In genomic region chr7:158704524-158705233, GRCh38 we compare ENCODE assay signal across 1 cellular context.
A peak's percentile ranks its signal among the peaks of the same experiment; 100 is the strongest.
TF ChIP-seq lines count a peak whose summit lies in the region.

Gene NCAPG2 (minus strand): TSS chr7:158704804. CDS start chr7:158701899, 2,905 bp downstream.

TF ChIP-seq in HepG2, 621 proteins besides CTCF, POLR2A, EP300 and RAD21 (continued from another document and continues in another):
- TF ChIP-seq RFXAP (CRISPR knock-in tag; IDR thresholded peaks at IDR 0.05; ENCODE audit: borderline replicate concordance) (0 out of 2 replicates have a peak, but pooled peaks have one; percentile 56), PPARG (CRISPR knock-in tag; conservative IDR thresholded peaks at IDR 0.05) (peak; percentile 50; the same call in 1 of the 2 replicates), ZNF816 (CRISPR knock-in tag; IDR thresholded peaks at IDR 0.05; ENCODE audit: borderline replicate concordance) (0 out of 2 replicates have a peak, but pooled peaks have one; percentile 82), CHCHD3 (CRISPR knock-in tag; IDR thresholded peaks at IDR 0.05) (0 out of 2 replicates have a peak, but pooled peaks have one; percentile 8), ZNF776 (CRISPR knock-in tag; IDR thresholded peaks at IDR 0.05) (no peak), ZNF235 (CRISPR knock-in tag; IDR thresholded peaks at IDR 0.05; ENCODE audit: borderline replicate concordance) (peak; percentile 53; the same call in 1 of the 2 replicates), AGO2 (optimal IDR thresholded peaks at IDR 0.05; ENCODE audit: low read depth, low read length) (no peak), ZNF10 (CRISPR knock-in tag; IDR thresholded peaks at IDR 0.05; ENCODE audit: borderline replicate concordance, low read depth) (no peak), HDAC1 (CRISPR knock-in tag; IDR thresholded peaks at IDR 0.05) (peak; percentile 94), PAXIP1 (CRISPR knock-in tag; conservative IDR thresholded peaks at IDR 0.05) (0 out of 2 replicates have a peak, but pooled peaks have one; percentile 36), SKI (IDR thresholded peaks at IDR 0.05; ENCODE audit: partially characterized antibody) (peak; percentile 51), ZNF501 (CRISPR knock-in tag; IDR thresholded peaks at IDR 0.05) (peak; percentile 75), SMAD3 (CRISPR knock-in tag; IDR thresholded peaks at IDR 0.05) (no peak), EED (CRISPR knock-in tag; IDR thresholded peaks at IDR 0.05) (no peak), ZNF674 (CRISPR knock-in tag; IDR thresholded peaks at IDR 0.05; ENCODE audit: low read depth) (no peak), ZGPAT (CRISPR knock-in tag; IDR thresholded peaks at IDR 0.05) (peak; percentile 88), ELF1 (CRISPR knock-in tag; IDR thresholded peaks at IDR 0.05) (peak; percentile 73), ARID5B (CRISPR knock-in tag; IDR thresholded peaks at IDR 0.05) (peak; percentile 59), HMGA1 (CRISPR knock-in tag; conservative IDR thresholded peaks at IDR 0.05) (no peak), ZNF607 (CRISPR knock-in tag; IDR thresholded peaks at IDR 0.05; ENCODE audit: borderline replicate concordance) (peak; percentile 23; the same call in 1 of the 2 replicates), ZBTB20 (CRISPR knock-in tag; IDR thresholded peaks at IDR 0.05; ENCODE audit: borderline replicate concordance, low read depth) (peak; percentile 26; the same call in 1 of the 2 replicates), PHF21A (CRISPR knock-in tag; IDR thresholded peaks at IDR 0.05) (0 out of 2 replicates have a peak, but pooled peaks have one; percentile 44), CCAR2 (optimal IDR thresholded peaks at IDR 0.05; ENCODE audit: low read depth, low read length) (peak; percentile 27), ZFX (CRISPR knock-in tag; IDR thresholded peaks at IDR 0.05; ENCODE audit: low read depth) (peak; percentile 93), KLF13 (CRISPR knock-in tag; IDR thresholded peaks at IDR 0.05) (no peak), ZFP91 (CRISPR knock-in tag; IDR thresholded peaks at IDR 0.05; ENCODE audit: borderline replicate concordance) (peak; percentile 72), REL (CRISPR knock-in tag; conservative IDR thresholded peaks at IDR 0.05) (peak; percentile 73), ZHX1 (CRISPR knock-in tag; IDR thresholded peaks at IDR 0.05; ENCODE audit: low read depth) (peak; percentile 54; the same call in 1 of the 2 replicates), IRF9 (CRISPR knock-in tag; IDR thresholded peaks at IDR 0.05; ENCODE audit: borderline replicate concordance) (peak; percentile 87), ZSCAN31 (CRISPR knock-in tag; IDR thresholded peaks at IDR 0.05; ENCODE audit: low read depth) (no peak; the same call in 1 of the 2 replicates), ZFY (CRISPR knock-in tag; IDR thresholded peaks at IDR 0.05) (peak; percentile 87), ZNF747 (CRISPR knock-in tag; IDR thresholded peaks at IDR 0.05; ENCODE audit: borderline replicate concordance) (peak; percentile 74; the same call in 1 of the 2 replicates), NFE2 (CRISPR knock-in tag; IDR thresholded peaks at IDR 0.05) (no peak)
- TF ChIP-seq, protein P1, sequence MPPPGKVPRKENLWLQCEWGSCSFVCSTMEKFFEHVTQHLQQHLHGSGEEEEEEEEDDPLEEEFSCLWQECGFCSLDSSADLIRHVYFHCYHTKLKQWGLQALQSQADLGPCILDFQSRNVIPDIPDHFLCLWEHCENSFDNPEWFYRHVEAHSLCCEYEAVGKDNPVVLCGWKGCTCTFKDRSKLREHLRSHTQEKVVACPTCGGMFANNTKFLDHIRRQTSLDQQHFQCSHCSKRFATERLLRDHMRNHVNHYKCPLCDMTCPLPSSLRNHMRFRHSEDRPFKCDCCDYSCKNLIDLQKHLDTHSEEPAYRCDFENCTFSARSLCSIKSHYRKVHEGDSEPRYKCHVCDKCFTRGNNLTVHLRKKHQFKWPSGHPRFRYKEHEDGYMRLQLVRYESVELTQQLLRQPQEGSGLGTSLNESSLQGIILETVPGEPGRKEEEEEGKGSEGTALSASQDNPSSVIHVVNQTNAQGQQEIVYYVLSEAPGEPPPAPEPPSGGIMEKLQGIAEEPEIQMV (CRISPR knock-in tag; IDR thresholded peaks at IDR 0.05; ENCODE audit: low read depth), result peak; percentile 94
- TF ChIP-seq, protein P2, sequence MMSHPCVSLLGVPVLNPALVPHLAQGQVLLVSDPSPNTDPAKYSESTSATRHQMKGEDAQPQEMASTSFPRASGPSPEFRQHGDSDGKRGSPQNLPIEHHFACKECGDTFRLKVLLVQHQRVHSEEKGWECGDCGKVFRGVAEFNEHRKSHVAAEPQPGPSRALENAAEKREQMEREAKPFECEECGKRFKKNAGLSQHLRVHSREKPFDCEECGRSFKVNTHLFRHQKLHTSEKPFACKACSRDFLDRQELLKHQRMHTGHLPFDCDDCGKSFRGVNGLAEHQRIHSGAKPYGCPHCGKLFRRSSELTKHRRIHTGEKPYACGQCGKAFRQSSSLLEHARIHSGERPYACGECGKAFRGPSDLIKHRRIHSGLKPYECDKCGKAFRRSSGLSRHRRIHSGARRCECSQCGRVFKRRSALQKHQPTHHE (CRISPR knock-in tag; IDR thresholded peaks at IDR 0.05; ENCODE audit: borderline replicate concordance), result 0 out of 2 replicates have a peak, but pooled peaks have one; percentile 21
- TF ChIP-seq, protein P3, sequence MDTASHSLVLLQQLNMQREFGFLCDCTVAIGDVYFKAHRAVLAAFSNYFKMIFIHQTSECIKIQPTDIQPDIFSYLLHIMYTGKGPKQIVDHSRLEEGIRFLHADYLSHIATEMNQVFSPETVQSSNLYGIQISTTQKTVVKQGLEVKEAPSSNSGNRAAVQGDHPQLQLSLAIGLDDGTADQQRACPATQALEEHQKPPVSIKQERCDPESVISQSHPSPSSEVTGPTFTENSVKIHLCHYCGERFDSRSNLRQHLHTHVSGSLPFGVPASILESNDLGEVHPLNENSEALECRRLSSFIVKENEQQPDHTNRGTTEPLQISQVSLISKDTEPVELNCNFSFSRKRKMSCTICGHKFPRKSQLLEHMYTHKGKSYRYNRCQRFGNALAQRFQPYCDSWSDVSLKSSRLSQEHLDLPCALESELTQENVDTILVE (CRISPR knock-in tag; IDR thresholded peaks at IDR 0.05), result peak; percentile 50; the same call in 1 of the 2 replicates
- TF ChIP-seq, protein P4, sequence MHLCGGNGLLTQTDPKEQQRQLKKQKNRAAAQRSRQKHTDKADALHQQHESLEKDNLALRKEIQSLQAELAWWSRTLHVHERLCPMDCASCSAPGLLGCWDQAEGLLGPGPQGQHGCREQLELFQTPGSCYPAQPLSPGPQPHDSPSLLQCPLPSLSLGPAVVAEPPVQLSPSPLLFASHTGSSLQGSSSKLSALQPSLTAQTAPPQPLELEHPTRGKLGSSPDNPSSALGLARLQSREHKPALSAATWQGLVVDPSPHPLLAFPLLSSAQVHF (CRISPR knock-in tag; IDR thresholded peaks at IDR 0.05), result 0 out of 2 replicates have a peak, but pooled peaks have one; percentile 47
- TF ChIP-seq, protein P5, sequence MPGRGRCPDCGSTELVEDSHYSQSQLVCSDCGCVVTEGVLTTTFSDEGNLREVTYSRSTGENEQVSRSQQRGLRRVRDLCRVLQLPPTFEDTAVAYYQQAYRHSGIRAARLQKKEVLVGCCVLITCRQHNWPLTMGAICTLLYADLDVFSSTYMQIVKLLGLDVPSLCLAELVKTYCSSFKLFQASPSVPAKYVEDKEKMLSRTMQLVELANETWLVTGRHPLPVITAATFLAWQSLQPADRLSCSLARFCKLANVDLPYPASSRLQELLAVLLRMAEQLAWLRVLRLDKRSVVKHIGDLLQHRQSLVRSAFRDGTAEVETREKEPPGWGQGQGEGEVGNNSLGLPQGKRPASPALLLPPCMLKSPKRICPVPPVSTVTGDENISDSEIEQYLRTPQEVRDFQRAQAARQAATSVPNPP (CRISPR knock-in tag; IDR thresholded peaks at IDR 0.05), result peak; percentile 62; the same call in 1 of the 2 replicates
